ENCODE assay signal across 17 cellular contexts in the genomic region with DNA sequence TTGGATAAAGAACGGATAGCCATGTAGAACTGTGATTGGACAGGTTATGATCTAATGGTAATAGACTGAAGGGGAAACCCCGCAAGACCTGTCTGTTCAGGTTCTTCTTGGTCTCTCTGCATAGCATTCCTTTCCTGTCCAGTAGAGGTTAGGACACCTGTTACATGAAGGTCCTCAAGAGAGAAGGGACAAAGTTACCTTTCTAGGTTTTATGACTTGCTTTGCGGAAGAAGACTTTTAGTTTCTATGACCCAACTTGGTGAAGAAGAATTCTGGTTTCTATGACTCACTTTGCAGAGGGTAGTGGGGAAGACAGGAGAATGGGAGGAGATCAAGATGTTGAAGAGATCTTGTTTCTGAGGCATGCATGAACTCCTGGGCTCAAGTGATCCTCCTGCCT.
DNase-seq lines count a peak whose midpoint lies in the region; ATAC-seq lines count a peak whose summit lies in the region.
"Had no signal": no experiment of that assay in that cellular context is flagged by ENCODE, and none has a peak within 500 bp of the region (broad histone marks: within the 10 kb centered on the region; RNA-seq: fewer than 3 reads in every experiment).

No MANE protein-coding gene starts in this region.

- ATAC-seq in GM18873 (IDR thresholded peaks at IDR 0.05; ENCODE audit: low FRiP score, unreplicated experiment) (peak; percentile 48), GM21528 (IDR thresholded peaks at IDR 0.05; ENCODE audit: low FRiP score, unreplicated experiment) (peak; percentile 45), HG03432 (IDR thresholded peaks at IDR 0.05; ENCODE audit: unreplicated experiment) (peak; percentile 58), esophagus mucosa (peak; percentile 69)
- ATAC-seq: activated CD4-positive, CD25-positive, alpha-beta regulatory T cell treated with anti-CD3 and anti-CD28 coated beads, Interleukin-2, amount 50 U/mL, for 24 hours; left lung; stimulated activated naive CD8-positive, alpha-beta T cell treated with anti-CD3 and anti-CD28 coated beads, Interleukin-15, amount 100 ng/mL, for 72 hours had no signal

- H3K27ac ChIP-seq in caudate nucleus (ENCODE audit: low read depth, low read length), result no peak overlapping the region
- H3K27ac ChIP-seq: cardiac muscle cell, left lung had no signal

- DNase-seq in NCI-H2081 treated with DMSO at 0.1 percent for 48 hours (lab: John Stamatoyannopoulos, UW) (no peak), OCI-M2 (lab: John Stamatoyannopoulos, UW; ENCODE audit: unreplicated experiment) (no peak), caudate nucleus (lab: John Stamatoyannopoulos, UW) (no peak), nucleus accumbens (lab: John Stamatoyannopoulos, UW) (no peak)
- DNase-seq: activated CD8-positive, alpha-beta memory T cell treated with anti-CD3 and anti-CD28 coated beads, Interleukin-2, amount 50 U/mL, for 4 hours; DMS53; left lung; NCI-H187; NCI-H524 treated with DMSO at 0.1 percent for 48 hours; stimulated activated naive CD8-positive, alpha-beta T cell treated with anti-CD3 and anti-CD28 coated beads, Interleukin-15, amount 100 ng/mL, for 72 hours; T-helper 1 cell had no signal
